In genomic region chr22:25477358-25477757, GRCh38 we compare ENCODE assay signal across 24 cellular contexts.
"Had no signal": no experiment of that assay in that cellular context is flagged by ENCODE, and none has a peak within 500 bp of the region (broad histone marks: within the 10 kb centered on the region; RNA-seq: fewer than 3 reads in every experiment).

No MANE protein-coding gene starts in this region.

- H3K36me3 ChIP-seq: lower lobe of right lung, thoracic aorta, uterus had no signal

- H3K9me3 Mint-ChIP-seq: natural killer cell had no signal

- H3K9me3 ChIP-seq: lower lobe of right lung, neutrophil, thoracic aorta, tibial nerve, upper lobe of left lung, uterus had no signal

- H2AFZ ChIP-seq: parathyroid adenoma had no signal

- H3K27me3 Mint-ChIP-seq: progenitor cell of endocrine pancreas had no signal

- FAIRE-seq: colon, keratinocyte had no signal

- H3K27ac Mint-ChIP-seq: natural killer cell, progenitor cell of endocrine pancreas had no signal

- H3K79me2 ChIP-seq: parathyroid adenoma had no signal

- H3K27ac ChIP-seq: esophagus squamous epithelium, lower lobe of right lung, neutrophil, parathyroid adenoma, stomach, thoracic aorta, tibial nerve, upper lobe of left lung, uterus had no signal

- H3K4me3 ChIP-seq: esophagus squamous epithelium, lower lobe of right lung, smooth muscle cell, stomach, thoracic aorta, tibial nerve, upper lobe of left lung, uterus had no signal

- H3K4me3 Mint-ChIP-seq: natural killer cell had no signal

- DNase-seq: effector memory CD4-positive, alpha-beta T cell; erythroblast; esophagus squamous epithelium; foreskin melanocyte; left ventricle myocardium superior; lower lobe of right lung; natural killer cell; stimulated activated CD4-positive, alpha-beta T cell treated with anti-CD3 and anti-CD28 coated beads, Interleukin-12 subunit alpha, Interleukin-12 subunit beta, amount 100 ng/mL, for 4 hours; stimulated activated CD4-positive, alpha-beta T cell treated with anti-CD3 and anti-CD28 coated beads, Interleukin-1b, Interleukin-23, amount 100 ng/mL, for 48 hours; stimulated activated CD4-positive, alpha-beta T cell treated with anti-CD3 and anti-CD28 coated beads, Interleukin-4, amount 100 ng/mL, for 1 hour; stimulated activated CD8-positive, alpha-beta memory T cell treated with anti-CD3 and anti-CD28 coated beads, Interleukin-4, amount 100 ng/mL, for 48 hours; stimulated activated naive CD4-positive, alpha-beta T cell treated with Interleukin-2 at 50 U/mL for 16 hours; stomach; upper lobe of left lung; uterus had no signal

- H3K27me3 ChIP-seq: esophagus squamous epithelium, neutrophil, stomach, tibial nerve, upper lobe of left lung, uterus had no signal

- H3K9ac ChIP-seq: parathyroid adenoma had no signal

- ATAC-seq: left ventricle myocardium superior, lower lobe of right lung, natural killer cell, sciatic nerve had no signal

- H3K4me2 ChIP-seq: smooth muscle cell had no signal
